Comparison of ENCODE assay signal across 14 cellular contexts in genomic region chrX:38061335-38061734, GRCh38. TPM values are rescaled to one million over a fixed set of nuclear protein-coding genes. Genes with fewer than 3 reads are reported as not detected.
DNase-seq lines count a peak whose midpoint lies in the region; ATAC-seq, FAIRE-seq and TF ChIP-seq lines count a peak whose summit lies in the region.
"Had no signal": no experiment of that assay in that cellular context is flagged by ENCODE, and none has a peak within 500 bp of the region (broad histone marks: within the 10 kb centered on the region; RNA-seq: fewer than 3 reads in every experiment).

No MANE protein-coding gene starts in this region.

- intact Hi-C loops in K562 (cut with micrococcal nuclease) = no loop called here

- no peak overlapping the region for H3K4me2 ChIP-seq in K562 (ENCODE audit: insufficient read depth, low read length)

- in situ Hi-C loops in K562 (cut with MboI) = no loop called here

- no peaks in the 10 kb centered on the region for H3K36me3 Mint-ChIP-seq in stimulated activated effector memory CD8-positive, alpha-beta T cell treated with anti-CD3 and anti-CD28 coated beads, Interleukin-12 subunit alpha, Interleukin-12 subunit beta, amount 100 ng/mL, for 72 hours
- H3K36me3 Mint-ChIP-seq: activated naive CD4-positive, alpha-beta T cell treated with anti-CD3 and anti-CD28 coated beads, Interleukin-2, amount 50 U/mL, for 24 hours; naive B cell had no signal

- no peak overlapping the region for H3K9ac ChIP-seq in K562 (ENCODE audit: insufficient read depth in 1 of 2, low read depth in 2 of 2, low read length in 2 of 2)

- H3K9me3 ChIP-seq in K562 (replicated peaks; ENCODE audit: control insufficient read depth, insufficient read depth, low read depth, low read length) (no peaks in the 10 kb centered on the region), BE2C (no peaks in the 10 kb centered on the region)
- H3K9me3 ChIP-seq: upper lobe of left lung had no signal

- POLR2A ChIA-PET in K562 (lab: Yijun Ruan, JAX) = no interaction called here

- no peak overlapping the region for H3K27ac ChIP-seq in K562 (ENCODE audit: extremely low read depth, low read depth, low read length)
- H3K27ac ChIP-seq: upper lobe of left lung had no signal

- no peak for TF ChIP-seq EP300 in K562 (IDR thresholded peaks at IDR 0.05; ENCODE audit: low read length)

- WGBS in K562 (ENCODE audit: insufficient coverage, low coverage, missing lambda C conversion rate) = 4% methylated on average over 2 of the region's 2 CpGs

- no peaks in the 10 kb centered on the region for H3K4me1 Mint-ChIP-seq in stimulated activated effector memory CD8-positive, alpha-beta T cell treated with anti-CD3 and anti-CD28 coated beads, Interleukin-12 subunit alpha, Interleukin-12 subunit beta, amount 100 ng/mL, for 72 hours
- H3K4me1 Mint-ChIP-seq: activated naive CD4-positive, alpha-beta T cell treated with anti-CD3 and anti-CD28 coated beads, Interleukin-2, amount 50 U/mL, for 24 hours; naive B cell had no signal

- FAIRE-seq in GM18507 (lab: Jason Lieb, UNC) (peak; percentile 35), K562 (lab: Jason Lieb, UNC) (no peak)

- H3K27me3 ChIP-seq in K562 (ENCODE audit: control insufficient read depth in 2 of 2, insufficient read depth in 2 of 2, low read length in 2 of 2) (no peaks in the 10 kb centered on the region), BE2C (no peaks in the 10 kb centered on the region)

- H3K27ac Mint-ChIP-seq in stimulated activated effector memory CD8-positive, alpha-beta T cell treated with anti-CD3 and anti-CD28 coated beads, Interleukin-12 subunit alpha, Interleukin-12 subunit beta, amount 100 ng/mL, for 72 hours = no peak overlapping the region
- H3K27ac Mint-ChIP-seq: activated CD8-positive, alpha-beta T cell treated with anti-CD3 and anti-CD28 coated beads for 36 hours; activated naive CD4-positive, alpha-beta T cell treated with anti-CD3 and anti-CD28 coated beads, Interleukin-2, amount 50 U/mL, for 24 hours; naive B cell had no signal

- CTCF ChIA-PET in K562 (lab: Yijun Ruan, JAX; ENCODE audit: low intra/inter-chr PET ratio) = no interaction called here

- no peak overlapping the region for H2AFZ ChIP-seq in K562 (ENCODE audit: low read depth, low read length)

- no peak for TF ChIP-seq RAD21 in K562 (CRISPR knock-in tag; conservative IDR thresholded peaks at IDR 0.05 in 1 of 2, IDR thresholded peaks at IDR 0.05 in 1 of 2)

- no TSS peak for BruUV-seq in K562 (replicated peaks; lab: Mats Ljungman, UMichigan)

- H3K9me3 Mint-ChIP-seq in stimulated activated effector memory CD8-positive, alpha-beta T cell treated with anti-CD3 and anti-CD28 coated beads, Interleukin-12 subunit alpha, Interleukin-12 subunit beta, amount 100 ng/mL, for 72 hours = no peaks in the 10 kb centered on the region
- H3K9me3 Mint-ChIP-seq: activated CD8-positive, alpha-beta T cell treated with anti-CD3 and anti-CD28 coated beads for 36 hours; activated naive CD4-positive, alpha-beta T cell treated with anti-CD3 and anti-CD28 coated beads, Interleukin-2, amount 50 U/mL, for 24 hours had no signal

- ATAC-seq in K562 = no peak
- no peak for ATAC-seq in GM19351 (IDR thresholded peaks at IDR 0.05; ENCODE audit: unreplicated experiment)
- ATAC-seq in stimulated activated effector memory CD8-positive, alpha-beta T cell treated with anti-CD3 and anti-CD28 coated beads, Interleukin-12 subunit alpha, Interleukin-12 subunit beta, amount 100 ng/mL, for 72 hours = no peak
- ATAC-seq: activated CD8-positive, alpha-beta T cell treated with anti-CD3 and anti-CD28 coated beads for 36 hours had no signal

- DNase-seq in GM18507 (ENCODE audit: extremely low spot score, insufficient read length, low read depth) = no peak
- peak; percentile 35 for DNase-seq in NCI-H345 (lab: John Stamatoyannopoulos, UW)
- DNase-seq in K562 (ENCODE audit: extremely low read depth in 1 of 4, low spot score in 3 of 4) = peak in 1 of 4 experiments; percentile 2
- peak; percentile 33 to 47 for DNase-seq in lung microvascular endothelial cell (ENCODE audit: low read depth in 2 of 2)
- DNase-seq in BE2C = no peak
- DNase-seq in stimulated activated effector memory CD8-positive, alpha-beta T cell treated with anti-CD3 and anti-CD28 coated beads, Interleukin-12 subunit alpha, Interleukin-12 subunit beta, amount 100 ng/mL, for 72 hours (ENCODE audit: low spot score in 2 of 2) = no peak
- no peak for DNase-seq in NCI-H1694 (lab: John Stamatoyannopoulos, UW)
- DNase-seq: activated CD8-positive, alpha-beta T cell treated with anti-CD3 and anti-CD28 coated beads for 36 hours; KG1; naive B cell; NCI-H524 treated with DMSO at 0.1 percent for 48 hours; upper lobe of left lung had no signal

- no peaks in the 10 kb centered on the region for H3K79me2 ChIP-seq in K562 (ENCODE audit: control insufficient read depth, insufficient read depth, low read length)

- H3K4me3 ChIP-seq in K562 (no peak overlapping the region), BE2C (ENCODE audit: low read depth, low read length) (no peak overlapping the region)
- H3K4me3 ChIP-seq: upper lobe of left lung had no signal

- no peaks in the 10 kb centered on the region for H3K4me1 ChIP-seq in K562 (replicated peaks in 1 of 2; ENCODE audit: control insufficient read depth in 2 of 2, insufficient read depth in 2 of 2, low read length in 2 of 2)
- H3K4me1 ChIP-seq in BE2C = no peaks in the 10 kb centered on the region
- H3K4me1 ChIP-seq: upper lobe of left lung had no signal

- H3K4me3 Mint-ChIP-seq in stimulated activated effector memory CD8-positive, alpha-beta T cell treated with anti-CD3 and anti-CD28 coated beads, Interleukin-12 subunit alpha, Interleukin-12 subunit beta, amount 100 ng/mL, for 72 hours = no peak overlapping the region
- H3K4me3 Mint-ChIP-seq: activated CD8-positive, alpha-beta T cell treated with anti-CD3 and anti-CD28 coated beads for 36 hours; activated naive CD4-positive, alpha-beta T cell treated with anti-CD3 and anti-CD28 coated beads, Interleukin-2, amount 50 U/mL, for 24 hours; naive B cell had no signal

- TF ChIP-seq POLR2A in K562 (conservative IDR thresholded peaks at IDR 0.05) = no peak

- H3K36me3 ChIP-seq in K562 (ENCODE audit: control insufficient read depth, insufficient read depth, low read length) (no peaks in the 10 kb centered on the region), BE2C (no peaks in the 10 kb centered on the region)
- H3K36me3 ChIP-seq: upper lobe of left lung had no signal

- no peaks in the 10 kb centered on the region for H4K20me1 ChIP-seq in K562 (replicated peaks; ENCODE audit: control insufficient read depth, insufficient read depth, low read length)

- no peak for TF ChIP-seq CTCF in K562 (IDR thresholded peaks at IDR 0.05 in 2 of 3, conservative IDR thresholded peaks at IDR 0.05 in 1 of 3; ENCODE audit: insufficient read depth in 2 of 3, low read depth in 1 of 3, low read length in 3 of 3)
- no peak for TF ChIP-seq CTCF in BE2C (IDR thresholded peaks at IDR 0.05; ENCODE audit: low read depth, low read length)

- no peaks in the 10 kb centered on the region for H3K9me1 ChIP-seq in K562 (ENCODE audit: control insufficient read depth, insufficient read depth, low read length)

TF ChIP-seq in K562, 482 proteins besides CTCF, POLR2A, EP300 and RAD21 (continues in another document):
- peak; percentile 31; the same call in 1 of the 2 replicates for TF ChIP-seq ARID1B (IDR thresholded peaks at IDR 0.05)
- TF ChIP-seq HMBOX1 (IDR thresholded peaks at IDR 0.05) = no peak
- no peak for TF ChIP-seq DLX4 (CRISPR knock-in tag; IDR thresholded peaks at IDR 0.05)
- TF ChIP-seq JUN (IDR thresholded peaks at IDR 0.05; ENCODE audit: borderline replicate concordance, low read depth, low read length) = 0 out of 2 replicates have a peak, but pooled peaks have one; percentile 30
- TF ChIP-seq JUN (CRISPR knock-in tag; IDR thresholded peaks at IDR 0.05; ENCODE audit: borderline replicate concordance) = no peak
- TF ChIP-seq NR4A1 (CRISPR knock-in tag; IDR thresholded peaks at IDR 0.05) = no peak
- TF ChIP-seq NR4A1 (tag; IDR thresholded peaks at IDR 0.05) = no peak

RNA-seq across cellular contexts. Expression of gene SYTL5, which starts 55.0 kb away (rescaled TPM):
- total RNA-seq in K562 (2011; cell fraction: chromatin; rRNA removed; ENCODE audit: low replicate concordance) = 0.12 and 0.19 TPM in 2 replicates
- total RNA-seq in K562 (2011; cell fraction: nucleolus; rRNA removed) = not detected in 2 replicates
- total RNA-seq in K562 (2011; cell fraction: nucleoplasm; rRNA removed) = not detected in 2 replicates
- total RNA-seq in K562 (2014; rRNA removed) = 0.09 TPM in 1 of 2 replicates, not detected in the other
- total RNA-seq in K562 (2014; rRNA removed; fragmentation: Illumina TruSeq; extraction: Trizol) = 0.11 and 0.22 TPM in 2 replicates
- total RNA-seq in K562 (2015; rRNA removed; fragmentation: Illumina TruSeq; extraction: Trizol) = 0.07 and 0.08 TPM in 2 replicates
- 0.09 TPM in 2 replicates for total RNA-seq in K562 (2021)
- polyA plus RNA-seq in K562 (2011; rRNA removed) = 0.03 and 0.25 TPM in 2 replicates
- polyA plus RNA-seq in K562 (2011; cell fraction: cytosol; rRNA removed) = 0.01 and 0.03 TPM in 2 replicates
- polyA plus RNA-seq in K562 (2011; cell fraction: nucleus; rRNA removed) = 0.03 and 0.16 TPM in 2 replicates
- 0.22 and 0.32 TPM in 2 replicates for polyA plus RNA-seq in K562 (2012)
- 0.15 and 0.24 TPM in 2 replicates for polyA plus RNA-seq in K562 (2014; fragmentation: Illumina TruSeq; extraction: Trizol)
- under 1 TPM; 0.01 to 0.10 TPM for polyA plus RNA-seq in K562 (2014; fragmentation: Nextera tagmentation; extraction: Ambion mirVana)
- polyA plus RNA-seq in K562 (2014; rRNA removed) = 0.03 and 0.13 TPM in 2 replicates
- polyA minus RNA-seq in K562 (2011; rRNA and poly(A)+ RNA removed) = 0.06 and 0.35 TPM in 2 replicates
- polyA minus RNA-seq in K562 (2011; cell fraction: cytosol; rRNA and poly(A)+ RNA removed) = 0.19 TPM in 1 of 2 replicates, not detected in the other
- polyA minus RNA-seq in K562 (2011; cell fraction: nucleus; rRNA and poly(A)+ RNA removed) = 0.13 TPM in 1 of 2 replicates, not detected in the other
- total RNA-seq in lung microvascular endothelial cell = under 0.01 TPM in 1 of 2 replicates, not detected in the other
- polyA plus RNA-seq in BE2C (2012; ENCODE audit: insufficient read depth, insufficient read length, low read depth) = not detected
- total RNA-seq: activated CD8-positive, alpha-beta T cell treated with anti-CD3 and anti-CD28 coated beads for 36 hours had no signal

Comparison
In these comparisons a context has a peak if more than half of its experiments do, and no peak if none do; other contexts are left out.
1. DNase-seq: peak in NCI-H345 (single experiment) and lung microvascular endothelial cell (2 of 2); none in GM18507 (single experiment), BE2C (single experiment), stimulated activated effector memory CD8-positive, alpha-beta T cell treated with anti-CD3 and anti-CD28 coated beads, Interleukin-12 subunit alpha, Interleukin-12 subunit beta, amount 100 ng/mL, for 72 hours (0 of 2) and NCI-H1694 (single experiment).